ENCODE assay signal across 1 cellular context in genomic region chr6:18343741-18344140, GRCh38.
TF ChIP-seq lines count a peak whose summit lies in the region.

No MANE protein-coding gene starts in this region.

TF ChIP-seq in SK-N-SH, 30 proteins besides CTCF, POLR2A, EP300 and RAD21 (continued from another document):
- TF ChIP-seq JUND (IDR thresholded peaks at IDR 0.05), result peak; percentile 41; the same call in 1 of the 2 replicates
TF ChIP-seq in SK-N-SH: peak in this region for 5.
